ENCODE assay signal across 13 cellular contexts in genomic region chr5:56159521-56159947, GRCh38.
DNase-seq lines count a peak whose midpoint lies in the region; ATAC-seq and TF ChIP-seq lines count a peak whose summit lies in the region.
"Had no signal": no experiment of that assay in that cellular context is flagged by ENCODE, and none has a peak within 500 bp of the region (broad histone marks: within the 10 kb centered on the region; RNA-seq: fewer than 3 reads in every experiment).

No MANE protein-coding gene starts in this region.

- H3K27ac ChIP-seq in HL-60 (replicated peaks) (peak overlapping the region; percentile 77), WERI-Rb-1 (peak overlapping the region; percentile 91), lung (ENCODE audit: low read depth in 1 of 2, low read length in 1 of 2) (peak overlapping the region in 1 of 2 donors; percentile 26)
- H3K27ac ChIP-seq: C4-2B, VCaP had no signal

- no peaks in the 10 kb centered on the region for H3K27me3 Mint-ChIP-seq in activated naive CD8-positive, alpha-beta T cell treated with anti-CD3 and anti-CD28 coated beads for 36 hours

- peak; percentile 28 for ATAC-seq in lung (ENCODE audit: insufficient read depth, low FRiP score)

- H3K36me3 ChIP-seq in WERI-Rb-1 (peaks cover 15% of the 10 kb centered on the region), lung (ENCODE audit: control insufficient read depth in 2 of 2, insufficient read depth in 2 of 2, low read length in 2 of 2) (no peaks in the 10 kb centered on the region)
- H3K36me3 ChIP-seq: stomach had no signal

- H3K36me3 Mint-ChIP-seq in activated naive CD8-positive, alpha-beta T cell treated with anti-CD3 and anti-CD28 coated beads for 36 hours = no peaks in the 10 kb centered on the region

- peaks cover 0 to 7% of the 10 kb centered on the region in 2 donors for H3K4me1 ChIP-seq in lung (ENCODE audit: control insufficient read depth in 2 of 2, insufficient read depth in 2 of 2, low read length in 2 of 2)

- DNase-seq in CD1c-positive myeloid dendritic cell (ENCODE audit: extremely low spot score) (peak; percentile 94), HL-60 (ENCODE audit: low read depth in 1 of 2, low spot score in 1 of 2) (peak; percentile 41 to 72), WERI-Rb-1 (no peak), lung (ENCODE audit: low spot score) (no peak), NCI-H1694 (lab: John Stamatoyannopoulos, UW) (no peak), head of caudate nucleus (no peak), SHP77 (lab: John Stamatoyannopoulos, UW) (no peak)
- no peak for DNase-seq in activated naive CD8-positive, alpha-beta T cell treated with anti-CD3 and anti-CD28 coated beads for 36 hours
- DNase-seq: central memory CD4-positive, alpha-beta T cell; erythroblast; stomach had no signal

- H3K9me3 Mint-ChIP-seq in activated naive CD8-positive, alpha-beta T cell treated with anti-CD3 and anti-CD28 coated beads for 36 hours = no peaks in the 10 kb centered on the region

- 22 to 53% methylated on average over 7 of the region's 7 CpGs for WGBS in lung, 2 donors

- no peaks in the 10 kb centered on the region for H3K9me3 ChIP-seq in WERI-Rb-1 (ENCODE audit: severe bottlenecking)
- no peaks in the 10 kb centered on the region for H3K9me3 ChIP-seq in lung (ENCODE audit: control insufficient read depth in 2 of 2, insufficient read depth in 1 of 2, low read length in 1 of 2)
- H3K9me3 ChIP-seq: stomach had no signal

- no peak overlapping the region for H3K4me3 Mint-ChIP-seq in activated naive CD8-positive, alpha-beta T cell treated with anti-CD3 and anti-CD28 coated beads for 36 hours

- peaks cover 46% of the 10 kb centered on the region for H3K4me1 Mint-ChIP-seq in activated naive CD8-positive, alpha-beta T cell treated with anti-CD3 and anti-CD28 coated beads for 36 hours

- H3K27me3 ChIP-seq in HL-60 (ENCODE audit: insufficient read depth, poor library complexity, severe bottlenecking) (no peaks in the 10 kb centered on the region), WERI-Rb-1 (ENCODE audit: insufficient read depth, low read depth, severe bottlenecking) (no peaks in the 10 kb centered on the region), lung (ENCODE audit: control insufficient read depth, insufficient read depth) (no peaks in the 10 kb centered on the region)
- H3K27me3 ChIP-seq: stomach had no signal

- H3K27ac Mint-ChIP-seq in activated naive CD8-positive, alpha-beta T cell treated with anti-CD3 and anti-CD28 coated beads for 36 hours = no peak overlapping the region

- intact Hi-C loops in head of caudate nucleus (cut with DNase I) = no loop called here

- H3K4me3 ChIP-seq in HL-60 (replicated peaks; ENCODE audit: insufficient read depth, low read length) (no peak overlapping the region), WERI-Rb-1 (ENCODE audit: low read depth, low read length) (no peak overlapping the region), lung (no peak overlapping the region)
- H3K4me3 ChIP-seq: stomach had no signal

- no peak for TF ChIP-seq CTCF in HL-60 (IDR thresholded peaks at IDR 0.05; ENCODE audit: insufficient read depth, low read length)
- TF ChIP-seq CTCF in WERI-Rb-1 (IDR thresholded peaks at IDR 0.05; ENCODE audit: low read depth, low read length) = no peak
- no peak for TF ChIP-seq CTCF in lung (IDR thresholded peaks at IDR 0.05; ENCODE audit: control extremely low read depth, extremely low read depth)

Comparison
In these comparisons a context has a peak if more than half of its experiments do, and no peak if none do; other contexts are left out.
1. DNase-seq: peak in CD1c-positive myeloid dendritic cell (single experiment) and HL-60 (2 of 2); none in WERI-Rb-1 (single experiment), lung (single experiment), NCI-H1694 (single experiment), head of caudate nucleus (0 of 42), activated naive CD8-positive, alpha-beta T cell treated with anti-CD3 and anti-CD28 coated beads for 36 hours (single experiment) and SHP77 (0 of 2).